19 cellular contexts compared by ENCODE assay signal in the genomic region with DNA sequence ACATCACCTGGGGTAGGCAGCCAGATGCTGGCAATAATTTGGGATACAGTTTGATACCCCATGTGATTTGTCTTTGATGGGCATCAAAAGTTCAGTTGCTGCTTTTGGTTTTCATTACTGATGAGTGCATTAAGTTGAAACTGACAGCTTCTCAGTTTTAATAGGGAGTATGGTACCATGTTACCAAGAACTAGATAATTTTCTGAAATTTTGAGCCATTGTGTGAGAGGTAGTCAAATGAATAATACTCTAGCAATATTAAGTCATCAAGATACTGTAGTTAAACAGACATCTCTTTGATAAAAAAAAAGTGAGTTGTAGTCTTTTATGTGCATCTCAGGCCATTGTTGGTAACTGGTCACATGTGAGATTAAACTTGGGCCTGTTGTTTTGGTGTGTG.
DNase-seq lines count a peak whose midpoint lies in the region; ATAC-seq, FAIRE-seq and TF ChIP-seq lines count a peak whose summit lies in the region.
"Had no signal": no experiment of that assay in that cellular context is flagged by ENCODE, and none has a peak within 500 bp of the region (broad histone marks: within the 10 kb centered on the region; RNA-seq: fewer than 3 reads in every experiment).

No MANE protein-coding gene starts in this region.

- H3K4me3 Mint-ChIP-seq in brain (peak overlapping the region; percentile 71 to 86 (median 82)), osteocyte (ENCODE audit: unreplicated experiment) (peak overlapping the region; percentile 63)
- H3K4me3 Mint-ChIP-seq: CD8-positive, alpha-beta memory T cell had no signal

- H3K36me3 Mint-ChIP-seq in brain (peaks cover 33% of the 10 kb centered on the region), osteocyte (ENCODE audit: unreplicated experiment) (peaks cover 16% of the 10 kb centered on the region)

- no peak for TF ChIP-seq POLR2A in GM12891 (IDR thresholded peaks at IDR 0.05; ENCODE audit: low read depth, low read length)

- peak; percentile 49 for ATAC-seq in GM21717 (IDR thresholded peaks at IDR 0.05; ENCODE audit: unreplicated experiment)
- ATAC-seq in HG03135 (IDR thresholded peaks at IDR 0.05; ENCODE audit: unreplicated experiment) = no peak
- ATAC-seq: SK-N-SH treated with all-trans-retinoic acid at 6 μM for 48 hours had no signal

- H3K27me3 Mint-ChIP-seq in brain = peaks cover 4% of the 10 kb centered on the region
- H3K27me3 Mint-ChIP-seq in osteocyte (ENCODE audit: unreplicated experiment) = no peaks in the 10 kb centered on the region
- H3K27me3 Mint-ChIP-seq: CD8-positive, alpha-beta memory T cell had no signal

- FAIRE-seq in GM12891 (lab: Jason Lieb, UNC) = peak; percentile 28
- FAIRE-seq: D721Med had no signal

- peaks cover 51% of the 10 kb centered on the region for H3K4me1 Mint-ChIP-seq in brain
- H3K4me1 Mint-ChIP-seq in osteocyte (ENCODE audit: unreplicated experiment) = peaks cover 52% of the 10 kb centered on the region

- no peak for DNase-seq in GM12891 (ENCODE audit: insufficient read length, low spot score)
- DNase-seq in osteocyte (ENCODE audit: extremely low spot score, unreplicated experiment) = no peak
- DNase-seq in stimulated activated CD4-positive, alpha-beta T cell treated with anti-CD3 and anti-CD28 coated beads, Interleukin-2, amount 100 ng/mL, for 24 hours = no peak
- no peak for DNase-seq in H4 (ENCODE audit: low spot score)
- DNase-seq: C1 segment of cervical spinal cord; CD8-positive, alpha-beta memory T cell; GM23248; HCEC 1CT; NCI-H1048; NCI-H1436 treated with DMSO at 0.1 percent for 48 hours; NCI-H2029; NCI-H526; PC-9; SIG-M5 had no signal

- TF ChIP-seq CTCF in brain (conservative IDR thresholded peaks at IDR 0.05) = no peak
- no peak for TF ChIP-seq CTCF in osteocyte (IDR thresholded peaks at IDR 0.05)

- peaks cover 6 to 23% (median 15%) of the 10 kb centered on the region in 5 experiments for H3K9me3 Mint-ChIP-seq in brain
- peaks cover 8% of the 10 kb centered on the region for H3K9me3 Mint-ChIP-seq in osteocyte (ENCODE audit: unreplicated experiment)

- peak overlapping the region in 2 of 5 experiments; percentile 37 to 59 for H3K27ac Mint-ChIP-seq in brain
- H3K27ac Mint-ChIP-seq in osteocyte (ENCODE audit: unreplicated experiment) = peak overlapping the region; percentile 66

TF ChIP-seq in GM12891, 5 proteins besides CTCF, POLR2A, EP300 and RAD21:
- TF ChIP-seq SPI1 (IDR thresholded peaks at IDR 0.05; ENCODE audit: low read depth, low read length) (no peak), POU2F2 (IDR thresholded peaks at IDR 0.05; ENCODE audit: low read depth, low read length) (no peak), TAF1 (IDR thresholded peaks at IDR 0.05; ENCODE audit: low read depth, low read length) (no peak), PAX5 (IDR thresholded peaks at IDR 0.05; ENCODE audit: insufficient read depth, low read length, severe bottlenecking) (no peak), POLR2AphosphoS5 (IDR thresholded peaks at IDR 0.05; ENCODE audit: low read depth, low read length) (no peak)
